In genomic region chr10:341081-341740, GRCh38 we compare ENCODE assay signal across 18 cellular contexts.
"Had no signal": no experiment of that assay in that cellular context is flagged by ENCODE, and none has a peak within 500 bp of the region (broad histone marks: within the 10 kb centered on the region; RNA-seq: fewer than 3 reads in every experiment).

No MANE protein-coding gene starts in this region.

- H3K27me3 Mint-ChIP-seq: dendritic cell treated with granulocyte-macrophage colony-stimulating factor and Interleukin-4, amounts not matched to agents 40 ng/mL and 50 ng/mL, for 4 days; naive thymus-derived CD4-positive, alpha-beta T cell had no signal

- H3K4me3 Mint-ChIP-seq: dendritic cell treated with granulocyte-macrophage colony-stimulating factor and Interleukin-4, amounts not matched to agents 40 ng/mL and 50 ng/mL, for 4 days; naive thymus-derived CD4-positive, alpha-beta T cell; nephron progenitor cell had no signal

- H3K27me3 ChIP-seq: heart left ventricle, neutrophil, right atrium auricular region, sigmoid colon, suprapubic skin, thyroid gland had no signal

- DNase-seq: cerebellar nuclear complex; heart left ventricle; hippocampal formation; mesendoderm; naive thymus-derived CD4-positive, alpha-beta T cell; nephron progenitor cell; sigmoid colon; stimulated activated CD4-positive, alpha-beta T cell treated with anti-CD3 and anti-CD28 coated beads, Interleukin-12 subunit alpha, Interleukin-12 subunit beta, amount 100 ng/mL, for 4 hours; stimulated activated CD4-positive, alpha-beta T cell treated with anti-CD3 and anti-CD28 coated beads, Interleukin-2, amount 100 ng/mL, for 48 hours; stimulated activated naive CD4-positive, alpha-beta T cell treated with Interleukin-2 at 50 U/mL for 16 hours; thyroid gland had no signal

- H3K36me3 ChIP-seq: neutrophil had no signal

- FAIRE-seq: colon, frontal cortex had no signal

- H3K9me3 Mint-ChIP-seq: nephron progenitor cell had no signal

- H3K27ac Mint-ChIP-seq: dendritic cell treated with granulocyte-macrophage colony-stimulating factor and Interleukin-4, amounts not matched to agents 40 ng/mL and 50 ng/mL, for 4 days; naive thymus-derived CD4-positive, alpha-beta T cell; nephron progenitor cell had no signal

- ATAC-seq: heart left ventricle; naive thymus-derived CD4-positive, alpha-beta T cell had no signal

- H3K4me1 ChIP-seq: heart left ventricle, right atrium auricular region had no signal

- H3K4me3 ChIP-seq: heart left ventricle, right atrium auricular region, sigmoid colon, skin epidermis, suprapubic skin, thyroid gland had no signal

- H3K27ac ChIP-seq: heart left ventricle, neutrophil, right atrium auricular region, sigmoid colon, skin epidermis, suprapubic skin, thyroid gland had no signal

- H3K9me3 ChIP-seq: heart left ventricle, neutrophil, right atrium auricular region, sigmoid colon, suprapubic skin, thyroid gland had no signal
